1 cellular context compared by ENCODE assay signal in the genomic region with DNA sequence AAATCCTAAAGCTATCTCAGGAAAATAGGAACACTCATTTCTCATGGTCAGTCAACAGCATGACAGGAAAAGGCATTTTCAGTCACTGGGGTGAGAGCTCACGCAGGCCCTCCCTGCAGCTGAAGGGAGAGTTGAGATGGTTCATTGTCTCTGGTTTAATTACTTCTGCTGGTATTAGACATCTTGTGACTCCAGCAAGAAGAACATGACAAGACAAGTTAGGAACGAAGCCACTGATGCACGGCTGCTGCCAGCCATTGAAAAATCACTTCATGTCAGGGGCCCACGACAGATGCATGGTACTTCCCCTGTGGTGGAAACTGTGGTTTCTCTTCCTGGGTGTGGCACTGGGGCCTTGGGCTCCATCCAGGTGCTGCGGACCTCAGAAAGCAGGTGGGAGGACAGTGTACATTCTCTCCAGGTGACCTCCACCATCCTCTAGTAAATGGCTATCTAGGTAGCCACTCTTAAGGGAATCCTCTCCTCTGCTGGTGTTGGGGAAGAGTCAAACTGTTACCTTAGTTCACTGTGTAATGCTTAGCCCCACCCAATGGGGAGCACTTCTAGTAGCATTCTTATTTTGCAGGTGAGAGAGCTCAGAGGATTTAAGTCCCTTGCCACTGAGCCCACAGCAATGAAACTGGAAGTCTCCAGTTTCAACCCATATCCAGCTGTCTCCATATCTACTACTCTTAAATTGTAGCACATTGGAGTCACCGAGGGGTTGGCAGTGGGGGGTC.
TF ChIP-seq lines count a peak whose summit lies in the region.

No MANE protein-coding gene starts in this region.

TF ChIP-seq in HepG2, 621 proteins besides CTCF, POLR2A, EP300 and RAD21:
- no peak for TF ChIP-seq NRL (CRISPR knock-in tag; IDR thresholded peaks at IDR 0.05; ENCODE audit: borderline replicate concordance)
- TF ChIP-seq, protein P1, sequence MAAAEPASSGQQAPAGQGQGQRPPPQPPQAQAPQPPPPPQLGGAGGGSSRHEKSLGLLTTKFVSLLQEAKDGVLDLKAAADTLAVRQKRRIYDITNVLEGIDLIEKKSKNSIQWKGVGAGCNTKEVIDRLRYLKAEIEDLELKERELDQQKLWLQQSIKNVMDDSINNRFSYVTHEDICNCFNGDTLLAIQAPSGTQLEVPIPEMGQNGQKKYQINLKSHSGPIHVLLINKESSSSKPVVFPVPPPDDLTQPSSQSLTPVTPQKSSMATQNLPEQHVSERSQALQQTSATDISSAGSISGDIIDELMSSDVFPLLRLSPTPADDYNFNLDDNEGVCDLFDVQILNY (CRISPR knock-in tag; conservative IDR thresholded peaks at IDR 0.05): no peak
TF ChIP-seq in HepG2: peak in this region for 0.
